28 cellular contexts compared by ENCODE assay signal in the genomic region with DNA sequence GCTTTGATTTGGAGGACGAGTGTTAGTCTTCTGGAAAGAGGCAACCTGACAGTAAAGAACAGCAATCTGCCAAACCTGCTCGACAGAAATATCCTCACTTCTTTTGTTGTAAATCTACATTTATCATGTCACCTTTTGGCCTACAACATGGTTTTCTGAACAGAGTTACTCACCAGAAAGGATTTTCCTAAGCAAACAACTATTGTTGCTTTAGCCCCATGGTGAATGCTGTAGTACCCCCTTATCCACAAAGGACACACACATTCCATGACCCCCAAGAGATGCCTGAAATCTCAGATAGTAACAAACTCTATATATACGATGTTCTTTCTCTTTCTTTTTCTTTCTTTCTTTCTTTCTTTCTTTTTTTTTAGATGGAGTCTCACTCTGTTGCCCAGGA. TPM values are rescaled to one million over a fixed set of nuclear protein-coding genes. Genes with fewer than 3 reads are reported as not detected.
A peak's percentile ranks its signal among the peaks of the same experiment; 100 is the strongest.
DNase-seq lines count a peak whose midpoint lies in the region; ATAC-seq and TF ChIP-seq lines count a peak whose summit lies in the region.
"Had no signal": no experiment of that assay in that cellular context is flagged by ENCODE, and none has a peak within 500 bp of the region (broad histone marks: within the 10 kb centered on the region; RNA-seq: fewer than 3 reads in every experiment).

No MANE protein-coding gene starts in this region.

- no peak for TF ChIP-seq EP300 in SK-N-SH (IDR thresholded peaks at IDR 0.05; ENCODE audit: borderline replicate concordance in 1 of 2, low read depth in 1 of 2, low read length in 1 of 2)

- H3K4me1 ChIP-seq in SK-N-SH (ENCODE audit: control insufficient read depth in 1 of 2, insufficient read depth in 2 of 2, low read depth in 1 of 2, low read length in 1 of 2) = peaks cover 0 to 6% of the 10 kb centered on the region in 2 experiments; a peak in 1 of 4 replicates
- no peaks in the 10 kb centered on the region for H3K4me1 ChIP-seq in CD8-positive, alpha-beta T cell (ENCODE audit: insufficient read depth, low read length)
- H3K4me1 ChIP-seq: BE2C, foreskin keratinocyte had no signal

- no peak for TF ChIP-seq RAD21 in SK-N-SH (IDR thresholded peaks at IDR 0.05; ENCODE audit: low read length)

- H3K27ac ChIP-seq in SK-N-SH (ENCODE audit: low read depth in 2 of 2, low read length in 1 of 2) (peak overlapping the region in 1 of 2 experiments; percentile 44; a peak in 1 of 4 replicates), brain microvascular endothelial cell (peak overlapping the region; percentile 52)
- no peak overlapping the region for H3K27ac ChIP-seq in CD8-positive, alpha-beta T cell (ENCODE audit: low read depth, low read length)
- H3K27ac ChIP-seq: foreskin keratinocyte, neutrophil, spleen, thyroid gland, WERI-Rb-1 had no signal

- no peaks in the 10 kb centered on the region for H3K79me2 ChIP-seq in SK-N-SH (ENCODE audit: insufficient read depth)

- no peak overlapping the region for H3K9ac ChIP-seq in SK-N-SH

- no peak for TF ChIP-seq CTCF in SK-N-SH (IDR thresholded peaks at IDR 0.05)
- no peak for TF ChIP-seq CTCF in brain microvascular endothelial cell (IDR thresholded peaks at IDR 0.05; ENCODE audit: low read depth, low read length, missing control alignments)
- no peak for TF ChIP-seq CTCF in CD8-positive, alpha-beta T cell (IDR thresholded peaks at IDR 0.05)
- no peak for TF ChIP-seq CTCF in CD14-positive monocyte (IDR thresholded peaks at IDR 0.05)

- H3K4me3 ChIP-seq in SK-N-SH (ENCODE audit: low read depth in 2 of 2, low read length in 1 of 2) = peak overlapping the region in 1 of 2 experiments; percentile 25; a peak in 1 of 4 replicates
- no peak overlapping the region for H3K4me3 ChIP-seq in brain microvascular endothelial cell (ENCODE audit: low read depth, low read length)
- H3K4me3 ChIP-seq in CD8-positive, alpha-beta T cell (ENCODE audit: low read depth, low read length) = no peak overlapping the region
- H3K4me3 ChIP-seq: lung, spleen, thyroid gland had no signal

- H3K4me2 ChIP-seq in SK-N-SH = peak overlapping the region; percentile 48

- H3K27me3 Mint-ChIP-seq in CD8-positive, alpha-beta T cell (ENCODE audit: low read depth) = peaks cover 30% of the 10 kb centered on the region
- H3K27me3 Mint-ChIP-seq in CD14-positive monocyte (ENCODE audit: low read depth in 3 of 3) = peaks cover 0 to 6% (median 2%) of the 10 kb centered on the region in 3 donors
- H3K27me3 Mint-ChIP-seq: activated naive CD8-positive, alpha-beta T cell treated with anti-CD3 and anti-CD28 coated beads for 36 hours; stimulated activated naive CD8-positive, alpha-beta T cell treated with anti-CD3 and anti-CD28 coated beads, Interleukin-15, Interleukin-2, amounts not matched to agents 100 ng/mL and 50 ng/mL, for 24 hours had no signal

- in situ Hi-C loops in brain microvascular endothelial cell (cut with HindIII; ENCODE audit: low pct_ligation_motif_present, low sequenced_read_pairs) = no loop called here

- WGBS in SK-N-SH (ENCODE audit: low lambda C conversion rate) = 67% methylated on average over 3 of the region's 3 CpGs

- CTCF ChIA-PET in SK-N-SH (lab: Yijun Ruan, JAX) = no interaction called here
- CTCF ChIA-PET in CD8-positive, alpha-beta T cell (lab: Charles Lee) = no interaction called here

- H3K4me3 Mint-ChIP-seq in CD8-positive, alpha-beta T cell = no peak overlapping the region
- no peak overlapping the region for H3K4me3 Mint-ChIP-seq in CD14-positive monocyte
- H3K4me3 Mint-ChIP-seq: activated naive CD8-positive, alpha-beta T cell treated with anti-CD3 and anti-CD28 coated beads for 36 hours; stimulated activated naive CD8-positive, alpha-beta T cell treated with anti-CD3 and anti-CD28 coated beads, Interleukin-15, Interleukin-2, amounts not matched to agents 100 ng/mL and 50 ng/mL, for 24 hours had no signal

- H4K20me1 ChIP-seq in SK-N-SH (ENCODE audit: insufficient read depth) = no peaks in the 10 kb centered on the region

- DNase-seq in SK-N-SH = no peak
- DNase-seq in brain microvascular endothelial cell = peak; percentile 56
- peak; percentile 78 for DNase-seq in kidney glomerular epithelial cell (lab: John Stamatoyannopoulos, UW)
- no peak for DNase-seq in CD8-positive, alpha-beta T cell
- no peak for DNase-seq in activated T-cell treated with anti-CD3 and anti-CD28 coated beads, Interleukin-2, amount 50 U/mL, for 48 hours
- no peak for DNase-seq in NCI-H1092 treated with DMSO at 0.1 percent for 48 hours (lab: John Stamatoyannopoulos, UW)
- no peak for DNase-seq in CD14-positive monocyte (ENCODE audit: low spot score)
- DNase-seq: 8988T; activated CD8-positive, alpha-beta memory T cell treated with anti-CD3 and anti-CD28 coated beads, Interleukin-2, amount 50 U/mL, for 4 hours; activated naive CD8-positive, alpha-beta T cell treated with anti-CD3 and anti-CD28 coated beads for 36 hours; BE2C; COR-L47; H7; hippocampal formation; NCI-H146; NCI-H2171 treated with DMSO at 0.1 percent for 48 hours; NCI-H526 treated with DMSO at 0.1 percent for 48 hours; spleen; stimulated activated CD4-positive, alpha-beta T cell treated with anti-CD3 and anti-CD28 coated beads, Interleukin-4, amount 100 ng/mL, for 24 hours; thyroid gland; WERI-Rb-1 had no signal

- H3K36me3 ChIP-seq in SK-N-SH (replicated peaks in 1 of 2; ENCODE audit: control insufficient read depth in 1 of 2, insufficient read depth in 2 of 2, low read length in 1 of 2) (no peaks in the 10 kb centered on the region), brain microvascular endothelial cell (replicated peaks) (no peaks in the 10 kb centered on the region)
- H3K36me3 ChIP-seq in CD8-positive, alpha-beta T cell (ENCODE audit: insufficient read depth, low read length) = no peaks in the 10 kb centered on the region
- H3K36me3 ChIP-seq: BE2C, neutrophil, spleen, thyroid gland, WERI-Rb-1 had no signal

- POLR2A ChIA-PET in SK-N-SH (lab: Yijun Ruan, JAX) = no interaction called here
- POLR2A ChIA-PET in CD8-positive, alpha-beta T cell (lab: Charles Lee) = no interaction called here

- H2AFZ ChIP-seq in SK-N-SH (ENCODE audit: low read depth) = no peak overlapping the region

- H3K9me2 ChIP-seq in SK-N-SH = no peaks in the 10 kb centered on the region

- H3K27ac Mint-ChIP-seq in CD8-positive, alpha-beta T cell = no peak overlapping the region
- H3K27ac Mint-ChIP-seq in CD14-positive monocyte = no peak overlapping the region
- H3K27ac Mint-ChIP-seq: activated naive CD8-positive, alpha-beta T cell treated with anti-CD3 and anti-CD28 coated beads for 36 hours; activated T-helper 2 cell treated with anti-CD3 and anti-CD28 coated beads, Interferon-gamma antibody, Interleukin-2, Interleukin-4, amounts not matched to agents 10 μg/mL and 5 μg/mL and 100 μg/mL, durations not matched to agents 14 hours and 24 hours and 36 hours; stimulated activated naive CD8-positive, alpha-beta T cell treated with anti-CD3 and anti-CD28 coated beads, Interleukin-15, Interleukin-2, amounts not matched to agents 100 ng/mL and 50 ng/mL, for 24 hours had no signal

- no peaks in the 10 kb centered on the region for H3F3A ChIP-seq in SK-N-SH (replicated peaks; ENCODE audit: insufficient read depth)

- no peaks in the 10 kb centered on the region for H3K27me3 ChIP-seq in SK-N-SH (ENCODE audit: insufficient read depth)
- H3K27me3 ChIP-seq in brain microvascular endothelial cell (replicated peaks) = no peaks in the 10 kb centered on the region
- H3K27me3 ChIP-seq in CD8-positive, alpha-beta T cell (ENCODE audit: insufficient read depth, low read length) = no peaks in the 10 kb centered on the region
- H3K27me3 ChIP-seq: BE2C, neutrophil, spleen, thyroid gland had no signal

- H3K9me3 Mint-ChIP-seq in CD8-positive, alpha-beta T cell = no peaks in the 10 kb centered on the region
- peaks cover 0 to 2% (median 0%) of the 10 kb centered on the region in 7 donors for H3K9me3 Mint-ChIP-seq in CD14-positive monocyte
- H3K9me3 Mint-ChIP-seq: activated naive CD8-positive, alpha-beta T cell treated with anti-CD3 and anti-CD28 coated beads for 36 hours; activated T-helper 2 cell treated with anti-CD3 and anti-CD28 coated beads, Interferon-gamma antibody, Interleukin-2, Interleukin-4, amounts not matched to agents 10 μg/mL and 5 μg/mL and 100 μg/mL, durations not matched to agents 14 hours and 24 hours and 36 hours; stimulated activated naive CD8-positive, alpha-beta T cell treated with anti-CD3 and anti-CD28 coated beads, Interleukin-15, Interleukin-2, amounts not matched to agents 100 ng/mL and 50 ng/mL, for 24 hours had no signal

- no peaks in the 10 kb centered on the region for H3K9me3 ChIP-seq in SK-N-SH
- no peaks in the 10 kb centered on the region for H3K9me3 ChIP-seq in CD8-positive, alpha-beta T cell (ENCODE audit: low read length)
- H3K9me3 ChIP-seq: BE2C, neutrophil, spleen, thyroid gland had no signal

- no peaks in the 10 kb centered on the region for H3K36me3 Mint-ChIP-seq in CD8-positive, alpha-beta T cell
- H3K36me3 Mint-ChIP-seq in CD14-positive monocyte = no peaks in the 10 kb centered on the region
- H3K36me3 Mint-ChIP-seq: activated naive CD8-positive, alpha-beta T cell treated with anti-CD3 and anti-CD28 coated beads for 36 hours had no signal

- no peaks in the 10 kb centered on the region for H3K4me1 Mint-ChIP-seq in CD8-positive, alpha-beta T cell (ENCODE audit: low read depth)
- no peaks in the 10 kb centered on the region for H3K4me1 Mint-ChIP-seq in CD14-positive monocyte
- H3K4me1 Mint-ChIP-seq: activated naive CD8-positive, alpha-beta T cell treated with anti-CD3 and anti-CD28 coated beads for 36 hours had no signal

- intact Hi-C loops in CD8-positive, alpha-beta T cell (cut with DNase I, micrococcal nuclease) = no loop called here
- intact Hi-C loops in CD14-positive monocyte (cut with micrococcal nuclease) = no loop called here

- ATAC-seq in SK-N-SH treated with all-trans-retinoic acid at 6 μM for 48 hours = no peak
- ATAC-seq in CD8-positive, alpha-beta T cell = no peak
- ATAC-seq: foreskin keratinocyte had no signal

TF ChIP-seq in SK-N-SH, 30 proteins besides CTCF, POLR2A, EP300 and RAD21:
- TF ChIP-seq EZH2phosphoT487 (IDR thresholded peaks at IDR 0.05; ENCODE audit: borderline replicate concordance, low read depth) = no peak

TF ChIP-seq in SK-N-SH treated with all-trans-retinoic acid at 6 μM for 48 hours, 23 proteins besides CTCF, POLR2A, EP300 and RAD21 (continues in another document):
- TF ChIP-seq ZNF8 (CRISPR knock-in tag; IDR thresholded peaks at IDR 0.05) = no peak

RNA-seq across cellular contexts. Expression of a gene that starts 42.7 kb away (rescaled TPM):
- 1.0 and 1.3 TPM in 2 replicates for polyA plus RNA-seq in SK-N-SH (2012; rRNA removed)
- polyA plus RNA-seq in SK-N-SH (2012; cell fraction: cytosol; rRNA removed) = 1.0 and 1.1 TPM in 2 replicates
- 0.56 and 1.2 TPM in 2 replicates for polyA plus RNA-seq in SK-N-SH (2012; cell fraction: nucleus; rRNA removed)
- not detected for total RNA-seq in CD8-positive, alpha-beta T cell
- polyA plus RNA-seq in CD14-positive monocyte = not detected
- total RNA-seq: activated naive CD8-positive, alpha-beta T cell treated with anti-CD3 and anti-CD28 coated beads for 36 hours; activated T-helper 2 cell treated with anti-CD3 and anti-CD28 coated beads, Interferon-gamma antibody, Interleukin-2, Interleukin-4, amounts not matched to agents 10 μg/mL and 5 μg/mL and 100 μg/mL, durations not matched to agents 14 hours and 24 hours and 36 hours; T-helper 2 cell treated with Interferon-gamma antibody and Interleukin-4, amounts not matched to agents 100 ng/mL and 5 ng/mL, for 36 hours had no signal

Comparison
In these comparisons a context has a peak if more than half of its experiments do, and no peak if none do; other contexts are left out.
1. DNase-seq: peak in brain microvascular endothelial cell (single experiment) and kidney glomerular epithelial cell (single experiment); none in SK-N-SH (single experiment), CD8-positive, alpha-beta T cell (0 of 7), activated T-cell treated with anti-CD3 and anti-CD28 coated beads, Interleukin-2, amount 50 U/mL, for 48 hours (0 of 2), NCI-H1092 treated with DMSO at 0.1 percent for 48 hours (single experiment) and CD14-positive monocyte (single experiment).